1 cellular context compared by ENCODE assay signal in genomic region chr12:6294533-6295186, GRCh38.
TF ChIP-seq lines count a peak whose summit lies in the region.

No MANE protein-coding gene starts in this region.

TF ChIP-seq in GM23338, 12 proteins besides CTCF, POLR2A, EP300 and RAD21 (continued from another document):
- TF ChIP-seq ZNF462 (CRISPR knock-in tag; IDR thresholded peaks at IDR 0.05) (no peak), ETS1 (IDR thresholded peaks at IDR 0.05) (no peak), EZH2 (IDR thresholded peaks at IDR 0.05; ENCODE audit: low read depth, unreplicated experiment) (no peak), JUNB (IDR thresholded peaks at IDR 0.05; ENCODE audit: unreplicated experiment) (no peak), ZNF114 (CRISPR knock-in tag; IDR thresholded peaks at IDR 0.05) (no peak), NANOG (IDR thresholded peaks at IDR 0.05; ENCODE audit: borderline replicate concordance) (no peak)
